Comparison of ENCODE assay signal across 1 cellular context in the genomic region with DNA sequence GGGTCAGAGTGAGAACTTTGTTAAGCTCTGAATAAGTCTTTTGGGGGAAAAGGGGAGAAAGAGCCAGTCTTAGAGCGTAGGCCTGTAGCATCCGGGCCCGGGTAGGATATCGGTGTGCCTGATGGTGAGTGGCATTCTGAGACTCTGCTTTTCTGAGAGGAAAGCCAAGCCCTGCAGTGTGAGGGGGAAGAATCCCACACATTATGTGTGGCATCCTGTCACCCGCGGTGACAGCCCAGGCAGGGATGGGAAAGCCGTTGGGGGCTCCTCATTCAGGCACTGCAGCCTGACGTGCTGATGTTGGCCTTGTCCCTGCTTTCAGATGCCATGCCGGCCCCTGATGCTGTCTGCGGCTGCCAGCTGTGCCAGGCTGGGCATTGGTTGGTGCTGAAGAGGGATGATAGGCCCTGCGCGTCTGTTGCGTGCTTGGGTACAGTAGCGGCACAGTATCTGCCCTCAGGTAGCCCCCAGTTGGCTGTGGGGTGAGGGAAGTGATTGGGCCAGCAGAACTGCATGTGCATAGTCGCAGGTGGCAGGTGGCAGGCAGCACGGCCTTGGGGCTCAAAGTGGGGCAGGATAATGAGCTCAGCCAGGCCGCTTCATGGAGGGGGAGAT.
TF ChIP-seq lines count a peak whose summit lies in the region.

No MANE protein-coding gene starts in this region.

TF ChIP-seq in H1, 55 proteins besides CTCF, POLR2A, EP300 and RAD21:
- TF ChIP-seq, protein P1, sequence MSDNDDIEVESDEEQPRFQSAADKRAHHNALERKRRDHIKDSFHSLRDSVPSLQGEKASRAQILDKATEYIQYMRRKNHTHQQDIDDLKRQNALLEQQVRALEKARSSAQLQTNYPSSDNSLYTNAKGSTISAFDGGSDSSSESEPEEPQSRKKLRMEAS (IDR thresholded peaks at IDR 0.05) = 0 out of 2 replicates have a peak, but pooled peaks have one; percentile 28
- no peak for TF ChIP-seq HDAC2 (IDR thresholded peaks at IDR 0.05; ENCODE audit: borderline replicate concordance in 1 of 2, low read depth in 2 of 2, low read length in 2 of 2)
